Comparison of ENCODE assay signal across 8 cellular contexts in genomic region chr9:93094294-93095204, GRCh38. TPM values are rescaled to one million over a fixed set of nuclear protein-coding genes. Genes with fewer than 3 reads are reported as not detected.
DNase-seq lines count a peak whose midpoint lies in the region; ATAC-seq, FAIRE-seq and TF ChIP-seq lines count a peak whose summit lies in the region.

No MANE protein-coding gene starts in this region.

- H2AFZ ChIP-seq in HCT116 (ENCODE audit: low read depth, low read length, poor library complexity, severe bottlenecking) (no peak overlapping the region), osteoblast (ENCODE audit: low read length) (peak overlapping the region; percentile 73)

- H3K9me2 ChIP-seq in HCT116 (ENCODE audit: insufficient read depth) = no peaks in the 10 kb centered on the region

- H3K36me3 ChIP-seq in BJ (ENCODE audit: control insufficient read depth, insufficient read depth, low read length) = no peaks in the 10 kb centered on the region
- H3K36me3 ChIP-seq in HCT116 (ENCODE audit: control insufficient read depth in 1 of 2, insufficient read depth in 2 of 2, low read length in 2 of 2) = no peaks in the 10 kb centered on the region
- H3K36me3 ChIP-seq in osteoblast (ENCODE audit: insufficient read depth, low read length) = no peaks in the 10 kb centered on the region

- H3K27ac ChIP-seq in HCT116 (ENCODE audit: low read depth, low read length) (peak overlapping the region; percentile 81), osteoblast (ENCODE audit: low read depth, low read length) (peak overlapping the region; percentile 71)

- TF ChIP-seq POLR2A in HCT116 (IDR thresholded peaks at IDR 0.05; ENCODE audit: borderline replicate concordance, extremely low read depth, insufficient read depth, insufficient read length) = no peak

- no peak for DNase-seq in BJ (ENCODE audit: low read depth)
- DNase-seq in HCT116 (ENCODE audit: low read depth, low spot score) = no peak
- DNase-seq in activated CD4-positive, alpha-beta memory T cell treated with anti-CD3 and anti-CD28 coated beads for 36 hours = no peak
- peak in 40 of 42 donors; percentile 29 to 77 (median 53) for DNase-seq in head of caudate nucleus
- DNase-seq in osteoblast (ENCODE audit: insufficient read length, low spot score, missing footprints) = peak; percentile 60
- no peak for DNase-seq in stimulated activated CD8-positive, alpha-beta memory T cell treated with anti-CD3 and anti-CD28 coated beads, Interleukin-4, amount 100 ng/mL, for 48 hours
- no peak for DNase-seq in HTR-8/SVneo (ENCODE audit: insufficient read length, low spot score)

- peaks cover 0 to 17% of the 10 kb centered on the region in 2 experiments; a peak in 2 of 4 replicates for H3K9me3 ChIP-seq in HCT116 (ENCODE audit: control insufficient read depth in 1 of 2, insufficient read depth in 1 of 2, low read depth in 1 of 2, low read length in 2 of 2)
- peaks cover 9% of the 10 kb centered on the region for H3K9me3 ChIP-seq in osteoblast (ENCODE audit: low read depth, low read length)

- H3K27me3 Mint-ChIP-seq in activated CD4-positive, alpha-beta memory T cell treated with anti-CD3 and anti-CD28 coated beads for 36 hours = no peaks in the 10 kb centered on the region

- POLR2A ChIA-PET in BJ (lab: Charles Lee) (no interaction called here), HCT116 (lab: Charles Lee) (interaction anchor here (1.9 kb wide), 1 partner anchor 25 kb away, joined by 6 read pairs; no protein-coding TSS in a partner anchor)
- POLR2A ChIA-PET in activated CD4-positive, alpha-beta memory T cell treated with anti-CD3 and anti-CD28 coated beads for 36 hours (lab: Charles Lee) = interaction anchor here (1.0 to 1.8 kb wide), 5 partner anchors 9 to 35 kb away, joined by 4 to 10 read pairs (median 9); no protein-coding TSS in a partner anchor

- H3K4me1 Mint-ChIP-seq in activated CD4-positive, alpha-beta memory T cell treated with anti-CD3 and anti-CD28 coated beads for 36 hours (ENCODE audit: low read depth) = peaks cover 74% of the 10 kb centered on the region

- peak overlapping the region; percentile 83 for H3K4me3 Mint-ChIP-seq in activated CD4-positive, alpha-beta memory T cell treated with anti-CD3 and anti-CD28 coated beads for 36 hours

- peak overlapping the region; percentile 98 for H3K27ac Mint-ChIP-seq in activated CD4-positive, alpha-beta memory T cell treated with anti-CD3 and anti-CD28 coated beads for 36 hours

- H4K20me1 ChIP-seq in HCT116 (ENCODE audit: insufficient read depth) = no peaks in the 10 kb centered on the region
- peaks cover 6% of the 10 kb centered on the region for H4K20me1 ChIP-seq in osteoblast (ENCODE audit: insufficient read depth, low read length)

- H3K27me3 ChIP-seq in BJ (ENCODE audit: control insufficient read depth, insufficient read depth, low read length) (no peaks in the 10 kb centered on the region), HCT116 (ENCODE audit: insufficient read depth, low read length) (no peaks in the 10 kb centered on the region), osteoblast (ENCODE audit: insufficient read depth, low read length) (no peaks in the 10 kb centered on the region)

- peak overlapping the region; percentile 97 for H3K4me2 ChIP-seq in HCT116 (ENCODE audit: low read length)
- H3K4me2 ChIP-seq in osteoblast (ENCODE audit: insufficient read depth, low read length) = peak overlapping the region; percentile 78

- peak overlapping the region; percentile 34 for H3K4me3 ChIP-seq in BJ (ENCODE audit: low read depth, low read length)
- peak overlapping the region; percentile 63 to 77 for H3K4me3 ChIP-seq in HCT116 (replicated peaks in 1 of 2; ENCODE audit: low read depth in 1 of 2, low read length in 2 of 2)
- H3K4me3 ChIP-seq in osteoblast (ENCODE audit: insufficient read depth, low read length) = peak overlapping the region; percentile 75

- peaks cover 37 to 74% of the 10 kb centered on the region in 2 experiments for H3K4me1 ChIP-seq in HCT116 (ENCODE audit: control insufficient read depth in 1 of 2, insufficient read depth in 2 of 2, low read length in 2 of 2)
- H3K4me1 ChIP-seq in osteoblast (ENCODE audit: insufficient read depth, low read length) = peaks cover 34% of the 10 kb centered on the region

- intact Hi-C loops in HCT116 (cut with micrococcal nuclease) = loop anchor here (5.0 kb wide), 2 partner anchors 92 to 358 kb away; partner anchors contain the start of genes FAM120A and FAM120AOS
- intact Hi-C loops in activated CD4-positive, alpha-beta memory T cell treated with anti-CD3 and anti-CD28 coated beads for 36 hours (cut with micrococcal nuclease) = loop anchor here (1.0 to 10.0 kb wide), 9 partner anchors 30 to 473 kb away; partner anchors contain the start of genes BICD2, FAM120A, FAM120AOS and ZNF484
- intact Hi-C loops in head of caudate nucleus (cut with DNase I) = loop anchor here (5.0 kb wide), 2 partner anchors 38 to 358 kb away; partner anchors contain the start of genes FAM120A, FAM120AOS and NINJ1

- RAD21 ChIA-PET in HCT116 (lab: Charles Lee; ENCODE audit: low non-redundant PET in 1 of 2, low total read pairs in 2 of 2, uncharacterized antibody in 2 of 2, unreplicated experiment in 2 of 2) = interaction anchor here in 1 of 2 experiments (0.9 kb wide), 1 partner anchor 91 kb away, joined by 3 read pairs; no protein-coding TSS in a partner anchor

- peaks cover 25% of the 10 kb centered on the region for H3K9me3 Mint-ChIP-seq in activated CD4-positive, alpha-beta memory T cell treated with anti-CD3 and anti-CD28 coated beads for 36 hours

- peaks cover 22% of the 10 kb centered on the region for H3K36me3 Mint-ChIP-seq in activated CD4-positive, alpha-beta memory T cell treated with anti-CD3 and anti-CD28 coated beads for 36 hours

- FAIRE-seq in HTR-8/SVneo (lab: Jason Lieb, UNC) = no peak

- no peak for ATAC-seq in HCT116
- ATAC-seq in GM19035 (IDR thresholded peaks at IDR 0.05; ENCODE audit: unreplicated experiment) = no peak

- BruUV-seq in HCT116 (replicated peaks; lab: Mats Ljungman, UMichigan) = TSS peak; percentile 97

- CTCF ChIA-PET in BJ (lab: Yijun Ruan, JAX) = interaction anchor here (0.7 to 5.7 kb wide), 3 partner anchors 15 to 588 kb away, joined by 3 to 28 read pairs (median 3); no protein-coding TSS in a partner anchor
- CTCF ChIA-PET in HCT116 (lab: Charles Lee) = interaction anchor here (1.2 kb wide), 1 partner anchor 91 kb away, joined by 4 read pairs; no protein-coding TSS in a partner anchor
- CTCF ChIA-PET in activated CD4-positive, alpha-beta memory T cell treated with anti-CD3 and anti-CD28 coated beads for 36 hours (lab: Charles Lee) = interaction anchor here (1.5 to 5.6 kb wide), 3 partner anchors 14 to 91 kb away, joined by 5 to 39 read pairs (median 6); no protein-coding TSS in a partner anchor

- H3K79me2 ChIP-seq in HCT116 (ENCODE audit: insufficient read depth, low read length) (peaks cover 31% of the 10 kb centered on the region), osteoblast (ENCODE audit: insufficient read depth, low read length) (peaks cover 27% of the 10 kb centered on the region)

- no peak for TF ChIP-seq RAD21 in HCT116 (IDR thresholded peaks at IDR 0.05; ENCODE audit: low read depth)

- TF ChIP-seq CTCF in BJ (IDR thresholded peaks at IDR 0.05; ENCODE audit: insufficient read depth, low read depth, low read length) (no peak), HCT116 (IDR thresholded peaks at IDR 0.05 in 2 of 3, conservative IDR thresholded peaks at IDR 0.05 in 1 of 3; ENCODE audit: borderline replicate concordance in 1 of 3, insufficient read depth in 1 of 3, low read depth in 2 of 3, low read length in 2 of 3) (no peak), osteoblast (IDR thresholded peaks at IDR 0.05; ENCODE audit: extremely low read depth, low read depth, low read length) (no peak)

- H3K9ac ChIP-seq in HCT116 (ENCODE audit: low read length) = peak overlapping the region; percentile 87

TF ChIP-seq in HCT116, 20 proteins besides CTCF, POLR2A, EP300 and RAD21:
- no peak for TF ChIP-seq ELF1 (IDR thresholded peaks at IDR 0.05; ENCODE audit: borderline replicate concordance, low read depth)
- TF ChIP-seq TCF7L2 (IDR thresholded peaks at IDR 0.05; ENCODE audit: borderline replicate concordance, extremely low read depth, insufficient read depth, insufficient read length) = no peak
- TF ChIP-seq CBX3 (IDR thresholded peaks at IDR 0.05; ENCODE audit: low read depth) = no peak
- no peak for TF ChIP-seq ZBTB33 (IDR thresholded peaks at IDR 0.05; ENCODE audit: extremely low read depth, insufficient replicate concordance, low read length)
- no peak for TF ChIP-seq ZNF274 (IDR thresholded peaks at IDR 0.05; ENCODE audit: low read depth, low read length)
- TF ChIP-seq CEBPB (IDR thresholded peaks at IDR 0.05; ENCODE audit: low read depth) = no peak

RNA-seq across cellular contexts. Expression of gene CARD19, which starts 1.5 kb away (rescaled TPM):
- 56.0 and 69.3 TPM in 2 replicates for polyA plus RNA-seq in BJ (2011; rRNA removed)
- 16.4 and 28.3 TPM in 2 replicates for polyA minus RNA-seq in BJ (2011; rRNA and poly(A)+ RNA removed)
- 54.5 TPM for total RNA-seq in HCT116 (2021; ENCODE audit: unreplicated experiment)
- 78.2 and 88.3 TPM in 2 replicates for polyA plus RNA-seq in HCT116 (2012)
- total RNA-seq in activated CD4-positive, alpha-beta memory T cell treated with anti-CD3 and anti-CD28 coated beads for 36 hours = 10 to 100 TPM; 77.9 to 80.0 TPM
- 38.4 and 38.6 TPM in 2 replicates for total RNA-seq in osteoblast

RNA-seq across cellular contexts. Expression of gene SUSD3, which starts 36.0 kb away (rescaled TPM):
- 0.98 and 1.9 TPM in 2 replicates for polyA plus RNA-seq in BJ (2011; rRNA removed)
- polyA minus RNA-seq in BJ (2011; rRNA and poly(A)+ RNA removed) = 0.57 and 1.6 TPM in 2 replicates
- total RNA-seq in HCT116 (2021; ENCODE audit: unreplicated experiment) (11.3 TPM), osteoblast (0.36 and 0.88 TPM in 2 replicates)
- 15.2 and 16.4 TPM in 2 replicates for polyA plus RNA-seq in HCT116 (2012)
- total RNA-seq in activated CD4-positive, alpha-beta memory T cell treated with anti-CD3 and anti-CD28 coated beads for 36 hours = 10 to 100 TPM; 67.0 to 72.8 TPM

RNA-seq across cellular contexts. Expression of gene NINJ1, which starts 39.5 kb away (rescaled TPM):
- 32.3 and 53.9 TPM in 2 replicates for polyA plus RNA-seq in BJ (2011; rRNA removed)
- 16.9 and 20.7 TPM in 2 replicates for polyA minus RNA-seq in BJ (2011; rRNA and poly(A)+ RNA removed)
- total RNA-seq in HCT116 (2021; ENCODE audit: unreplicated experiment) (34.4 TPM), osteoblast (33.6 and 34.7 TPM in 2 replicates)
- 61.5 and 66.1 TPM in 2 replicates for polyA plus RNA-seq in HCT116 (2012)
- total RNA-seq in activated CD4-positive, alpha-beta memory T cell treated with anti-CD3 and anti-CD28 coated beads for 36 hours = 10 to 100 TPM; 77.9 to 82.0 TPM

Comparison
In these comparisons a context has a peak if more than half of its experiments do, and no peak if none do; other contexts are left out.
1. DNase-seq: peak in head of caudate nucleus (40 of 42) and osteoblast (single experiment); none in BJ (single experiment), HCT116 (single experiment), activated CD4-positive, alpha-beta memory T cell treated with anti-CD3 and anti-CD28 coated beads for 36 hours (single experiment), stimulated activated CD8-positive, alpha-beta memory T cell treated with anti-CD3 and anti-CD28 coated beads, Interleukin-4, amount 100 ng/mL, for 48 hours (single experiment) and HTR-8/SVneo (single experiment).
2. Peak in every context shown above with its lines, with median percentiles within 50 percentile points of each other: H3K4me3 ChIP-seq.